ENCODE assay signal across 23 cellular contexts in genomic region chr2:104784264-104784663, GRCh38.
A peak's percentile ranks its signal among the peaks of the same experiment; 100 is the strongest.
DNase-seq lines count a peak whose midpoint lies in the region; ATAC-seq lines count a peak whose summit lies in the region.
"Had no signal": no experiment of that assay in that cellular context is flagged by ENCODE, and none has a peak within 500 bp of the region (broad histone marks: within the 10 kb centered on the region; RNA-seq: fewer than 3 reads in every experiment).

No MANE protein-coding gene starts in this region.

- no peak overlapping the region for H4K8ac ChIP-seq in neuronal stem cell (ENCODE audit: low read depth, low read length)

- H3K27me3 ChIP-seq in neuronal stem cell (ENCODE audit: control insufficient read depth in 3 of 3, insufficient read depth in 3 of 3, low read depth in 1 of 3, low read length in 3 of 3) (no peaks in the 10 kb centered on the region), aorta (ENCODE audit: control insufficient read depth in 1 of 2, insufficient read depth in 2 of 2, low read length in 1 of 2) (no peaks in the 10 kb centered on the region)
- H3K27me3 ChIP-seq: BLaER1 treated with 17β-estradiol and CSF1 and Interleukin-3, amounts not matched to agents 10 nM and 100 nM had no signal

- DNase-seq in stimulated activated naive CD8-positive, alpha-beta T cell treated with anti-CD3 and anti-CD28 coated beads, Interleukin-15, amount 100 ng/mL, for 72 hours = no peak
- DNase-seq in stimulated activated naive CD8-positive, alpha-beta T cell treated with anti-CD3 and anti-CD28 coated beads, Interleukin-15, Interleukin-2, amounts not matched to agents 100 U/mL and 50 U/mL, for 24 hours = no peak
- no peak for DNase-seq in neuronal stem cell (ENCODE audit: low spot score)
- DNase-seq in aorta = no peak
- DNase-seq in effector CD8-positive, alpha-beta T cell (lab: John Stamatoyannopoulos, UW) = no peak
- no peak for DNase-seq in COLO668 (lab: John Stamatoyannopoulos, UW; ENCODE audit: unreplicated experiment)
- DNase-seq: AML-193; CD4-positive, alpha-beta T cell; CD8-positive, alpha-beta T cell; COR-L47; DMS 273 treated with DMSO at 0.1 percent for 48 hours; DMS153; DMS53; DMS79; DND-41; EL; GDM1 had no signal

- H2BK12ac ChIP-seq in neuronal stem cell (ENCODE audit: low read length) = no peak overlapping the region

- no peaks in the 10 kb centered on the region for H3K9me3 ChIP-seq in neuronal stem cell (replicated peaks in 1 of 2; ENCODE audit: control insufficient read depth in 2 of 2, insufficient read depth in 1 of 2, low read depth in 1 of 2, low read length in 2 of 2)
- no peaks in the 10 kb centered on the region for H3K9me3 ChIP-seq in aorta (ENCODE audit: control insufficient read depth, low read length)
- H3K9me3 ChIP-seq: A549; BLaER1 treated with 17β-estradiol and CSF1 and Interleukin-3, amounts not matched to agents 10 nM and 100 nM had no signal

- H3K4me1 ChIP-seq in neuronal stem cell (ENCODE audit: control insufficient read depth in 2 of 2, insufficient read depth in 1 of 2, low read depth in 1 of 2, low read length in 2 of 2) (peaks cover 8 to 11% of the 10 kb centered on the region in 2 donors), aorta (ENCODE audit: control insufficient read depth in 1 of 2, insufficient read depth in 2 of 2, low read length in 2 of 2) (no peaks in the 10 kb centered on the region)
- H3K4me1 ChIP-seq: A549 had no signal

- no peak overlapping the region for H3K4me3 Mint-ChIP-seq in stimulated activated naive CD8-positive, alpha-beta T cell treated with anti-CD3 and anti-CD28 coated beads, Interleukin-15, amount 100 ng/mL, for 72 hours
- H3K4me3 Mint-ChIP-seq: B cell; CD4-positive, alpha-beta T cell; CD8-positive, alpha-beta T cell had no signal

- no peak overlapping the region for H3K4me3 ChIP-seq in neuronal stem cell (ENCODE audit: low read length in 2 of 2)
- no peak overlapping the region for H3K4me3 ChIP-seq in aorta (ENCODE audit: low read length in 2 of 2)
- H3K4me3 ChIP-seq: A549; BLaER1 treated with 17β-estradiol and CSF1 and Interleukin-3, amounts not matched to agents 10 nM and 100 nM; GM12878 had no signal

- no peak overlapping the region for H3K4ac ChIP-seq in neuronal stem cell (ENCODE audit: low read length)

- no peak overlapping the region for H3K23ac ChIP-seq in neuronal stem cell (ENCODE audit: low read depth, low read length, poor library complexity)

- H3K79me1 ChIP-seq in neuronal stem cell (ENCODE audit: low read depth, low read length) = no peaks in the 10 kb centered on the region

- H3K27me3 Mint-ChIP-seq in stimulated activated naive CD8-positive, alpha-beta T cell treated with anti-CD3 and anti-CD28 coated beads, Interleukin-15, amount 100 ng/mL, for 72 hours = peaks cover 1% of the 10 kb centered on the region
- H3K27me3 Mint-ChIP-seq: CD4-positive, alpha-beta T cell had no signal

- no peak overlapping the region for H2AFZ ChIP-seq in neuronal stem cell (ENCODE audit: low read length)

- H2BK15ac ChIP-seq in neuronal stem cell (ENCODE audit: low read length) = no peak overlapping the region

- H4K91ac ChIP-seq in neuronal stem cell (ENCODE audit: low read depth, low read length, poor library complexity) = no peak overlapping the region

- H3K27ac ChIP-seq in neuronal stem cell (replicated peaks; ENCODE audit: low read length) (no peak overlapping the region), aorta (ENCODE audit: low read depth in 1 of 2, low read length in 2 of 2) (no peak overlapping the region)
- H3K27ac ChIP-seq: 22Rv1; A549; BLaER1 treated with 17β-estradiol and CSF1 and Interleukin-3, amounts not matched to agents 10 nM and 100 nM; C4-2B had no signal

- no CpG with 5 or more reads among the region's 3 CpGs for WGBS in neuronal stem cell (ENCODE audit: extremely low coverage in 2 of 2, insufficient read length in 2 of 2, insufficient replicate concordance in 1 of 2), 2 donors
- WGBS in aorta, 2 donors = 90 to 100% methylated on average over 3 of the region's 3 CpGs

- no peak overlapping the region for H2AK5ac ChIP-seq in neuronal stem cell (ENCODE audit: low read depth, low read length)

- peak overlapping the region; percentile 40 for H3K18ac ChIP-seq in neuronal stem cell (ENCODE audit: low read length)

- no peak overlapping the region for H3K14ac ChIP-seq in neuronal stem cell (ENCODE audit: low read length)

- no peak overlapping the region for H3K27ac Mint-ChIP-seq in stimulated activated naive CD8-positive, alpha-beta T cell treated with anti-CD3 and anti-CD28 coated beads, Interleukin-15, amount 100 ng/mL, for 72 hours
- H3K27ac Mint-ChIP-seq: B cell; CD4-positive, alpha-beta T cell; CD8-positive, alpha-beta T cell had no signal

- H3K9me3 Mint-ChIP-seq in stimulated activated naive CD8-positive, alpha-beta T cell treated with anti-CD3 and anti-CD28 coated beads, Interleukin-15, amount 100 ng/mL, for 72 hours = no peaks in the 10 kb centered on the region
- H3K9me3 Mint-ChIP-seq: CD4-positive, alpha-beta T cell; CD8-positive, alpha-beta T cell had no signal

- intact Hi-C loops in aorta (cut with DNase I) = no loop called here

- no peak overlapping the region for H3K9ac ChIP-seq in neuronal stem cell (ENCODE audit: low read depth, low read length, poor library complexity)
- H3K9ac ChIP-seq: BLaER1 treated with 17β-estradiol and CSF1 and Interleukin-3, amounts not matched to agents 10 nM and 100 nM had no signal

- H2BK120ac ChIP-seq in neuronal stem cell (ENCODE audit: low read depth, low read length) = no peak overlapping the region

- peaks cover 6% of the 10 kb centered on the region for H3K4me1 Mint-ChIP-seq in stimulated activated naive CD8-positive, alpha-beta T cell treated with anti-CD3 and anti-CD28 coated beads, Interleukin-15, amount 100 ng/mL, for 72 hours
- H3K4me1 Mint-ChIP-seq: B cell had no signal

- H3K36me3 ChIP-seq in neuronal stem cell (replicated peaks in 1 of 2; ENCODE audit: control insufficient read depth in 2 of 2, insufficient read depth in 2 of 2, low read length in 2 of 2) = no peaks in the 10 kb centered on the region
- H3K36me3 ChIP-seq in aorta (ENCODE audit: control insufficient read depth in 1 of 2, insufficient read depth in 2 of 2, low read length in 1 of 2) = no peaks in the 10 kb centered on the region
- H3K36me3 ChIP-seq: BLaER1 treated with 17β-estradiol and CSF1 and Interleukin-3, amounts not matched to agents 10 nM and 100 nM had no signal

- no peak overlapping the region for H3K4me2 ChIP-seq in neuronal stem cell (ENCODE audit: insufficient read depth, low read length, poor library complexity, severe bottlenecking)
- H3K4me2 ChIP-seq: A549; BLaER1 treated with 17β-estradiol and CSF1 and Interleukin-3, amounts not matched to agents 10 nM and 100 nM had no signal

- peak; percentile 33 for ATAC-seq in stimulated activated naive CD8-positive, alpha-beta T cell treated with anti-CD3 and anti-CD28 coated beads, Interleukin-15, amount 100 ng/mL, for 72 hours
- ATAC-seq in stimulated activated naive CD8-positive, alpha-beta T cell treated with anti-CD3 and anti-CD28 coated beads, Interleukin-15, Interleukin-2, amounts not matched to agents 100 U/mL and 50 U/mL, for 24 hours = no peak
- peak; percentile 43 for ATAC-seq in aorta (ENCODE audit: low FRiP score)
- ATAC-seq: A549; CD8-positive, alpha-beta T cell; GM12878 had no signal

- H2BK5ac ChIP-seq in neuronal stem cell (ENCODE audit: low read length) = no peak overlapping the region
